Comparison of ENCODE assay signal across 12 cellular contexts in the genomic region with DNA sequence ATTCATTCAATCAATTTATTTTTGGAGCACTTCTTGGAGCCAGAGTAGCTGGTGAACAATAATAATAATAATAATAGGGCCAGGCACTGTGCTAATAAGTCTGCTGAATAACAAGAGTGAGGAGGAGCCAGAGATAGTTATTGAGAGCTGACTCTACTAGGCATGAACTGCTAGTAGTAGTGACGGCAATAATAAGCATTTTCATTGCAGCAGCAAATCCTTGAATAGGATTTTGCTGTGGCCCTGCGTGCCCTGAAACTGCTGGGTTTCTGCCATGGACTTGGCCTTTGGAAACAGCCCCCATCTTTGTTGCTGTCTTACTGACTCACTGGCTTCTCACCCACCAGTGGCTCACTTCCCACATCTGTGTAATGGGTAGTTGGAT.
DNase-seq lines count a peak whose midpoint lies in the region; ATAC-seq and TF ChIP-seq lines count a peak whose summit lies in the region.
"Had no signal": no experiment of that assay in that cellular context is flagged by ENCODE, and none has a peak within 500 bp of the region (broad histone marks: within the 10 kb centered on the region; RNA-seq: fewer than 3 reads in every experiment).

No MANE protein-coding gene starts in this region.

- H4K5ac ChIP-seq in IMR-90 (ENCODE audit: low read depth, low read length): no peak overlapping the region

- in situ Hi-C loops in IMR-90 (cut with MboI; ENCODE audit: low sequenced_read_pairs): no loop called here

- H4K91ac ChIP-seq in IMR-90 (ENCODE audit: insufficient read depth, low read depth, low read length): peak overlapping the region; percentile 31

- ATAC-seq in IMR-90 (ENCODE audit: low read depth) (no peak), thoracic aorta (ENCODE audit: insufficient number of reproducible peaks, low FRiP score, low read depth) (no peak), HG03342 (IDR thresholded peaks at IDR 0.05; ENCODE audit: unreplicated experiment) (no peak)
- ATAC-seq: activated T-helper 17 cell treated with anti-CD3 and anti-CD28 coated beads, Interleukin-2, amount 50 U/mL, for 72 hours had no signal

- H3K27ac Mint-ChIP-seq in activated naive CD4-positive, alpha-beta T cell treated with anti-CD3 and anti-CD28 coated beads, Interleukin-2, amount 10 ng/mL, durations not matched to agents 7 days and 5 days: no peak overlapping the region
- H3K27ac Mint-ChIP-seq: activated T-helper 17 cell treated with anti-CD3 and anti-CD28 coated beads, Interleukin-2, amount 50 U/mL, for 72 hours had no signal

- no TSS peak for BruUV-seq in IMR-90 (replicated peaks; lab: Mats Ljungman, UMichigan)

- H3K4me3 ChIP-seq in IMR-90 (ENCODE audit: insufficient read depth, low read depth, low read length) (no peak overlapping the region), coronary artery (peak overlapping the region; percentile 59), mesodermal cell (ENCODE audit: extremely low read depth, insufficient read depth, low read length, poor library complexity, severe bottlenecking) (no peak overlapping the region), thoracic aorta (peak overlapping the region; percentile 40), vagina (peak overlapping the region in 1 of 2 donors; percentile 22)
- H3K4me3 ChIP-seq: BLaER1 had no signal

- intact Hi-C loops in IMR-90 (cut with micrococcal nuclease) (loop anchor here (5.0 kb wide), 1 partner anchor 599 kb away; the partner anchor contains the start of gene MN1), vagina (cut with DNase I) (no loop called here)

- H2BK120ac ChIP-seq in IMR-90 (ENCODE audit: low read depth, low read length): peak overlapping the region; percentile 21

- TF ChIP-seq POLR2A in IMR-90 (IDR thresholded peaks at IDR 0.05; ENCODE audit: low read depth, low read length) (no peak), vagina (IDR thresholded peaks at IDR 0.05) (no peak)

- H2AK9ac ChIP-seq in IMR-90 (replicated peaks; ENCODE audit: low read depth, low read length, poor library complexity): no peak overlapping the region

- H2BK15ac ChIP-seq in IMR-90 (ENCODE audit: low read depth, low read length): no peak overlapping the region

- H3K9me3 Mint-ChIP-seq in activated naive CD4-positive, alpha-beta T cell treated with anti-CD3 and anti-CD28 coated beads, Interleukin-2, amount 10 ng/mL, durations not matched to agents 7 days and 5 days: no peaks in the 10 kb centered on the region

- H2AK5ac ChIP-seq in IMR-90 (ENCODE audit: low read depth, low read length): no peak overlapping the region; the same call in 1 of the 2 replicates

- dilution Hi-C loops in IMR-90 (cut with HindIII; ENCODE audit: low sequenced_read_pairs, unreplicated experiment): no loop called here

- H2BK20ac ChIP-seq in IMR-90 (ENCODE audit: low read depth, low read length): peak overlapping the region; percentile 77

- no peaks in the 10 kb centered on the region for H3K4me1 Mint-ChIP-seq in activated naive CD4-positive, alpha-beta T cell treated with anti-CD3 and anti-CD28 coated beads, Interleukin-2, amount 10 ng/mL, durations not matched to agents 7 days and 5 days
- H3K4me1 Mint-ChIP-seq: activated T-helper 17 cell treated with anti-CD3 and anti-CD28 coated beads, Interleukin-2, amount 50 U/mL, for 72 hours had no signal

- WGBS in IMR-90 (ENCODE audit: extremely low coverage in 2 of 2, insufficient read length in 1 of 2), 2 experiments: no CpG with 5 or more reads among the region's 2 CpGs
- WGBS in mesodermal cell (ENCODE audit: insufficient coverage in 2 of 2), 2 experiments: 100% methylated on average over 2 of the region's 2 CpGs

- TF ChIP-seq CTCF in IMR-90 (conservative IDR thresholded peaks at IDR 0.05; ENCODE audit: low read depth, low read length) (no peak), coronary artery (IDR thresholded peaks at IDR 0.05) (no peak), thoracic aorta (IDR thresholded peaks at IDR 0.05) (no peak), vagina (IDR thresholded peaks at IDR 0.05) (no peak)

- H3K36me3 ChIP-seq in IMR-90 (ENCODE audit: control insufficient read depth, insufficient read depth, low read length) (no peaks in the 10 kb centered on the region), mesodermal cell (ENCODE audit: control insufficient read depth, insufficient read depth, low read length) (no peaks in the 10 kb centered on the region), thoracic aorta (no peaks in the 10 kb centered on the region), vagina (no peaks in the 10 kb centered on the region)
- H3K36me3 ChIP-seq: BLaER1, WERI-Rb-1 had no signal

- no peak overlapping the region for H3K23ac ChIP-seq in IMR-90 (ENCODE audit: low read depth, low read length)

- H3K56ac ChIP-seq in IMR-90 (ENCODE audit: extremely low read depth, insufficient read depth, low read length): no peak overlapping the region

- H3K27me3 ChIP-seq in IMR-90 (ENCODE audit: control insufficient read depth, insufficient read depth, low read length) (peaks cover 9% of the 10 kb centered on the region), thoracic aorta (replicated peaks; ENCODE audit: insufficient read depth) (no peaks in the 10 kb centered on the region), vagina (no peaks in the 10 kb centered on the region)
- H3K27me3 ChIP-seq: BLaER1 had no signal

- H3K9me1 ChIP-seq in IMR-90 (ENCODE audit: insufficient read depth, low read length): peaks cover 2% of the 10 kb centered on the region; the same call in 1 of the 2 replicates

- no peak overlapping the region for H3K4me3 Mint-ChIP-seq in activated naive CD4-positive, alpha-beta T cell treated with anti-CD3 and anti-CD28 coated beads, Interleukin-2, amount 10 ng/mL, durations not matched to agents 7 days and 5 days
- H3K4me3 Mint-ChIP-seq: activated T-helper 17 cell treated with anti-CD3 and anti-CD28 coated beads, Interleukin-2, amount 50 U/mL, for 72 hours had no signal

- H3K9me3 ChIP-seq in IMR-90 (ENCODE audit: control insufficient read depth, insufficient read depth, low read length) (no peaks in the 10 kb centered on the region; the same call in 1 of the 2 replicates), mesodermal cell (ENCODE audit: control insufficient read depth, low read length) (no peaks in the 10 kb centered on the region), thoracic aorta (no peaks in the 10 kb centered on the region), vagina (no peaks in the 10 kb centered on the region)
- H3K9me3 ChIP-seq: BLaER1 had no signal

- H3K18ac ChIP-seq in IMR-90 (ENCODE audit: low read depth, low read length): peak overlapping the region; percentile 42; the same call in 1 of the 2 replicates

- H4K20me1 ChIP-seq in IMR-90 (ENCODE audit: insufficient read depth, low read length): no peaks in the 10 kb centered on the region
- H4K20me1 ChIP-seq: BLaER1 had no signal

- H3K14ac ChIP-seq in IMR-90 (replicated peaks; ENCODE audit: low read depth, low read length): peak overlapping the region; percentile 40; the same call in 1 of the 2 replicates

- no peak overlapping the region for H3K9ac ChIP-seq in IMR-90 (ENCODE audit: low read depth, low read length)
- H3K9ac ChIP-seq: BLaER1 had no signal

- peak overlapping the region; percentile 26 for H3K4ac ChIP-seq in IMR-90 (ENCODE audit: low read depth, low read length)

- H3K27me3 Mint-ChIP-seq in activated naive CD4-positive, alpha-beta T cell treated with anti-CD3 and anti-CD28 coated beads, Interleukin-2, amount 10 ng/mL, durations not matched to agents 7 days and 5 days: no peaks in the 10 kb centered on the region

- H3K79me1 ChIP-seq in IMR-90 (ENCODE audit: low read depth in 1 of 2, low read length in 2 of 2): no peaks in the 10 kb centered on the region

- POLR2A ChIA-PET in IMR-90 (lab: Charles Lee; ENCODE audit: unreplicated experiment): no interaction called here

- H3K4me1 ChIP-seq in IMR-90 (ENCODE audit: control insufficient read depth, insufficient read depth, low read length) (peaks cover 8% of the 10 kb centered on the region), mesodermal cell (ENCODE audit: control insufficient read depth, insufficient read depth, low read length, poor library complexity, severe bottlenecking) (peaks cover 33% of the 10 kb centered on the region), thoracic aorta (ENCODE audit: control insufficient read depth in 1 of 2, low read depth in 2 of 2) (peaks cover 17 to 46% of the 10 kb centered on the region in 2 donors), vagina (peaks cover 10% of the 10 kb centered on the region)

- H3K27ac ChIP-seq in IMR-90 (ENCODE audit: insufficient read depth, low read length) (no peak overlapping the region), coronary artery (peak overlapping the region in 1 of 2 donors; percentile 84), mesodermal cell (ENCODE audit: low read depth, low read length, severe bottlenecking) (peak overlapping the region; percentile 91), thoracic aorta (no peak overlapping the region), vagina (no peak overlapping the region)
- H3K27ac ChIP-seq: BLaER1, WERI-Rb-1 had no signal

- peak overlapping the region; percentile 6 for H2BK5ac ChIP-seq in IMR-90 (ENCODE audit: low read depth, low read length, poor library complexity, severe bottlenecking)

- no peak overlapping the region for H3K4me2 ChIP-seq in IMR-90 (ENCODE audit: low read depth, low read length)
- H3K4me2 ChIP-seq: BLaER1 had no signal

- H2AFZ ChIP-seq in IMR-90 (replicated peaks; ENCODE audit: low read length, poor library complexity): peak overlapping the region; percentile 38

- TF ChIP-seq RAD21 in IMR-90 (IDR thresholded peaks at IDR 0.05; ENCODE audit: low read length): no peak

- H4K8ac ChIP-seq in IMR-90 (ENCODE audit: low read depth in 2 of 2, low read length in 2 of 2): peak overlapping the region in 1 of 2 experiments; percentile 4; a peak in 1 of 4 replicates

- no peaks in the 10 kb centered on the region for H3K36me3 Mint-ChIP-seq in activated naive CD4-positive, alpha-beta T cell treated with anti-CD3 and anti-CD28 coated beads, Interleukin-2, amount 10 ng/mL, durations not matched to agents 7 days and 5 days

- no peak for DNase-seq in IMR-90
- DNase-seq in coronary artery (ENCODE audit: low spot score): no peak
- DNase-seq in thoracic aorta (ENCODE audit: low spot score): no peak
- no peak for DNase-seq in RPMI8226
- DNase-seq in activated naive CD4-positive, alpha-beta T cell treated with anti-CD3 and anti-CD28 coated beads, Interleukin-2, amount 10 ng/mL, durations not matched to agents 7 days and 5 days: no peak
- no peak for DNase-seq in vagina (ENCODE audit: extremely low spot score in 2 of 2)
- DNase-seq: NCI-H2029 had no signal

- CTCF ChIA-PET in IMR-90 (lab: Yijun Ruan, JAX): interaction anchor here (1.1 kb wide), 1 partner anchor 9 kb away, joined by 3 read pairs; no protein-coding TSS in a partner anchor
- CTCF ChIA-PET in activated naive CD4-positive, alpha-beta T cell treated with anti-CD3 and anti-CD28 coated beads, Interleukin-2, amount 10 ng/mL, durations not matched to agents 7 days and 5 days (lab: Charles Lee): no interaction called here

Comparison
In these comparisons a context has a peak if more than half of its experiments do, and no peak if none do; other contexts are left out.
1. H3K4me3 ChIP-seq: peak in coronary artery (single experiment) and thoracic aorta (single experiment); none in IMR-90 (single experiment) and mesodermal cell (single experiment).